ENCODE assay signal across 27 cellular contexts in the genomic region with DNA sequence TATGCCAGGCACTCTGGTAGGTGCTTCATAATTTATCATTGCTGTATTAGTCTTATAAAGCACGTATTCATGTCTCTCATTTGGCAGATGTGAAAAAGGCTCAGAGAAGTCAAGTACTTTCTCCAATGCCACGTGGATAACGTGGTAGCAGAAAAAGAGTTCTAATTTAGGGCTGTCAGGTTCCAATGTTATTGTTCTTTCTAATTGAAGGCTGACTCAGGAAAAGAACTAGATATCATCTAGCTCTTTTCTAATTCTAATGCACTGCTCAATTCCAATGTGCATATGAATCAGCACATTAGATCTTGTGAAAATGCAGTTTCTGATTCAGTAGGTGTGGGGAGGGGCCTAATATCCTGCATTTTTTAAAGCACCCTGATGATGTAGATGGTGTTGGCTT.
"Had no signal": no experiment of that assay in that cellular context is flagged by ENCODE, and none has a peak within 500 bp of the region (broad histone marks: within the 10 kb centered on the region; RNA-seq: fewer than 3 reads in every experiment).

No MANE protein-coding gene starts in this region.

- H3K27me3 ChIP-seq: heart right ventricle, hepatocyte, pancreas, right atrium auricular region, right lobe of liver, stomach, tibial artery, upper lobe of right lung had no signal

- H3K4me1 ChIP-seq: heart right ventricle, left ventricle myocardium inferior, pancreas, prostate gland, right atrium auricular region, right lobe of liver, stomach, tibial artery, upper lobe of right lung had no signal

- H3K4me3 ChIP-seq: heart right ventricle, hepatocyte, left ventricle myocardium inferior, lung, mucosa of descending colon, pancreas, prostate gland, right atrium auricular region, right lobe of liver, skin epidermis, stomach, thoracic aorta, tibial artery, upper lobe of right lung had no signal

- H3K27ac Mint-ChIP-seq: mesothelial cell of epicardium; naive thymus-derived CD4-positive, alpha-beta T cell; natural killer cell treated with Interleukin-12 subunit alpha and Interleukin-12 subunit beta and Interleukin-15 and Interleukin-18, amount 100 ng/mL, for 72 hours; stimulated activated naive B cell treated with anti-CD40 and anti-IgM and Interleukin-4, amounts not matched to agents 10 μg/mL and 1 μg/mL and 100 μg/mL, for 72 hours had no signal

- H3K4me1 Mint-ChIP-seq: mesothelial cell of epicardium; naive thymus-derived CD4-positive, alpha-beta T cell; stimulated activated naive B cell treated with anti-CD40 and anti-IgM and Interleukin-4, amounts not matched to agents 10 μg/mL and 1 μg/mL and 100 μg/mL, for 72 hours had no signal

- DNase-seq: heart right ventricle; islet precursor cell; left ventricle myocardium inferior; mesendoderm; mucosa of descending colon; naive thymus-derived CD4-positive, alpha-beta T cell; pancreas; posterior cingulate gyrus; right lobe of liver; stimulated activated CD4-positive, alpha-beta T cell treated with anti-CD3 and anti-CD28 coated beads, Interleukin-12 subunit alpha, Interleukin-12 subunit beta, amount 100 ng/mL, for 4 hours; stimulated activated CD4-positive, alpha-beta T cell treated with anti-CD3 and anti-CD28 coated beads, Interleukin-15, amount 100 ng/mL, for 24 hours; stimulated activated CD4-positive, alpha-beta T cell treated with anti-CD3 and anti-CD28 coated beads, Interleukin-2, amount 100 ng/mL, for 24 hours; stimulated activated CD4-positive, alpha-beta T cell treated with anti-CD3 and anti-CD28 coated beads, Interleukin-4, amount 100 ng/mL, for 1 hour; stimulated activated naive B cell treated with anti-CD40 and anti-IgM and Interleukin-4, amounts not matched to agents 10 μg/mL and 1 μg/mL and 100 μg/mL, for 72 hours; stimulated activated naive CD8-positive, alpha-beta T cell treated with anti-CD3 and anti-CD28 coated beads, Interleukin-15, Interleukin-2, amounts not matched to agents 100 U/mL and 50 U/mL, for 24 hours; stomach; tibial artery; trophoblast cell; upper lobe of right lung had no signal

- H3K27ac ChIP-seq: heart right ventricle, hepatocyte, left ventricle myocardium inferior, pancreas, prostate gland, right atrium auricular region, right lobe of liver, skin epidermis, stomach, thoracic aorta, tibial artery, upper lobe of right lung had no signal

- H3K9me3 ChIP-seq: mucosa of descending colon, prostate gland, right lobe of liver, thoracic aorta had no signal

- H3K4me3 Mint-ChIP-seq: mesothelial cell of epicardium; naive thymus-derived CD4-positive, alpha-beta T cell; natural killer cell treated with Interleukin-12 subunit alpha and Interleukin-12 subunit beta and Interleukin-15 and Interleukin-18, amount 100 ng/mL, for 72 hours; stimulated activated naive B cell treated with anti-CD40 and anti-IgM and Interleukin-4, amounts not matched to agents 10 μg/mL and 1 μg/mL and 100 μg/mL, for 72 hours had no signal

- ATAC-seq: heart right ventricle; mucosa of descending colon; naive thymus-derived CD4-positive, alpha-beta T cell; natural killer cell treated with Interleukin-12 subunit alpha and Interleukin-12 subunit beta and Interleukin-15 and Interleukin-18, amount 100 ng/mL, for 72 hours; pancreas; right lobe of liver; stimulated activated naive B cell treated with anti-CD40 and anti-IgM and Interleukin-4, amounts not matched to agents 10 μg/mL and 1 μg/mL and 100 μg/mL, for 72 hours; stimulated activated naive CD8-positive, alpha-beta T cell treated with anti-CD3 and anti-CD28 coated beads, Interleukin-15, Interleukin-2, amounts not matched to agents 100 U/mL and 50 U/mL, for 24 hours; upper lobe of right lung had no signal

- H3K36me3 ChIP-seq: heart right ventricle, left ventricle myocardium inferior, pancreas, prostate gland, right atrium auricular region, right lobe of liver, stomach, thoracic aorta, tibial artery, upper lobe of right lung had no signal
